13 cellular contexts compared by ENCODE assay signal in the genomic region with DNA sequence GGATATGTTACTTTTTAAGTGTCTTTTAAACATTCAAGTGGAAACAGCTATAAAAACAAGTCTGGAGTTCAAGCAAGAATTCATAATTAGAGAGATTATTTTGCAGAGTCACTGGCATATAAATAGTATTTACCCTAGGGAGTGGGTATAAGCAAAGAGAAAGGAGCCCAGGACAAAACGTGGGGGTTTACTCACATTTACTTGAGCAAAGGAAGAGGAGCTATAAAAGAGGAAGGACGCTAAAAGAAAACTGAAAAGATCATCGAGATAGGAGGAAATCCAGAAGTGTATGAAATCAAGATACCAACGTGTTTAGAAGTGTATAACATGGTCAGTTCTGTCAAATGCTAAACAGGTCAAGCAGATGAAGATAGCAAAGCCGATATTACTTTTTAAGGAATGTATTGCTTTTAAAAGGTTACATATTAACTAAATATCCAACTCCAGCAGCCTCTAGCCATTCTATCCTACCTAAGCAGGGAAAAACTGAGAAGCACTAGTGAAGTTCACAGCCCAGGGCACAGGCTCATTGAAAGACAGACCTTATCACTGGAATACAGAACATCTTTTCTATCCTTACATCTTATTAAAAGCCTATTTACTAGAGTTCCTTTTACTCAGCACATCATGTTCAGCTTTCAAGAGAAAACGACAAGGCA. TPM values are rescaled to one million over a fixed set of nuclear protein-coding genes. Genes with fewer than 3 reads are reported as not detected.
A peak's percentile ranks its signal among the peaks of the same experiment; 100 is the strongest.
DNase-seq lines count a peak whose midpoint lies in the region; ATAC-seq, FAIRE-seq and TF ChIP-seq lines count a peak whose summit lies in the region.
"Had no signal": no experiment of that assay in that cellular context is flagged by ENCODE, and none has a peak within 500 bp of the region (broad histone marks: within the 10 kb centered on the region; RNA-seq: fewer than 3 reads in every experiment).

No MANE protein-coding gene starts in this region.

- peaks cover 17 to 40% (median 34%) of the 10 kb centered on the region in 3 donors for H3K4me1 ChIP-seq in pancreas

- no peak for TF ChIP-seq POLR2A in NB4 (IDR thresholded peaks at IDR 0.05; ENCODE audit: extremely low read depth, insufficient read length)

- ATAC-seq in pancreas (peak; percentile 33 to 67 (median 53)), HG03571 (IDR thresholded peaks at IDR 0.05; ENCODE audit: unreplicated experiment) (no peak), GM21737 (IDR thresholded peaks at IDR 0.05; ENCODE audit: unreplicated experiment) (no peak)
- ATAC-seq: activated CD8-positive, alpha-beta T cell treated with anti-CD3 and anti-CD28 coated beads, Interleukin-2, amount 10 ng/mL, durations not matched to agents 7 days and 5 days had no signal

- intact Hi-C loops in pancreas (cut with DNase I): no loop called here

- FAIRE-seq in pancreas (lab: Jason Lieb, UNC): no peak

- CTCF ChIA-PET in activated CD4-positive, alpha-beta T cell treated with anti-CD3 and anti-CD28 coated beads, Interleukin-2, amount 10 ng/mL, durations not matched to agents 7 days and 5 days (lab: Charles Lee): interaction anchor here (1.0 kb wide), 1 partner anchor 16 kb away, joined by 3 read pairs; no protein-coding TSS in a partner anchor

- H3K4me3 Mint-ChIP-seq in chondrocyte (ENCODE audit: unreplicated experiment): no peak overlapping the region
- no peak overlapping the region for H3K4me3 Mint-ChIP-seq in activated CD4-positive, alpha-beta T cell treated with anti-CD3 and anti-CD28 coated beads, Interleukin-2, amount 10 ng/mL, durations not matched to agents 7 days and 5 days
- H3K4me3 Mint-ChIP-seq: activated CD8-positive, alpha-beta T cell treated with anti-CD3 and anti-CD28 coated beads, Interleukin-2, amount 10 ng/mL, durations not matched to agents 7 days and 5 days; CD8-positive, alpha-beta memory T cell; central memory CD8-positive, alpha-beta T cell had no signal

- H3K27me3 Mint-ChIP-seq in chondrocyte (ENCODE audit: low read depth): no peaks in the 10 kb centered on the region
- H3K27me3 Mint-ChIP-seq in activated CD4-positive, alpha-beta T cell treated with anti-CD3 and anti-CD28 coated beads, Interleukin-2, amount 10 ng/mL, durations not matched to agents 7 days and 5 days: no peaks in the 10 kb centered on the region
- H3K27me3 Mint-ChIP-seq: central memory CD8-positive, alpha-beta T cell had no signal

- H3K36me3 Mint-ChIP-seq in chondrocyte (ENCODE audit: low read depth): no peaks in the 10 kb centered on the region
- peaks cover 2% of the 10 kb centered on the region for H3K36me3 Mint-ChIP-seq in activated CD4-positive, alpha-beta T cell treated with anti-CD3 and anti-CD28 coated beads, Interleukin-2, amount 10 ng/mL, durations not matched to agents 7 days and 5 days (ENCODE audit: low read depth)
- H3K36me3 Mint-ChIP-seq: CD8-positive, alpha-beta memory T cell had no signal

- H3K27me3 ChIP-seq in pancreas: no peaks in the 10 kb centered on the region

- peaks cover 24% of the 10 kb centered on the region for H3K4me1 Mint-ChIP-seq in chondrocyte (ENCODE audit: low read depth)
- peaks cover 12% of the 10 kb centered on the region for H3K4me1 Mint-ChIP-seq in activated CD4-positive, alpha-beta T cell treated with anti-CD3 and anti-CD28 coated beads, Interleukin-2, amount 10 ng/mL, durations not matched to agents 7 days and 5 days
- H3K4me1 Mint-ChIP-seq: central memory CD8-positive, alpha-beta T cell had no signal

- WGBS in pancreas, 2 donors: 11% methylated on average over 6 of the region's 6 CpGs

- no peaks in the 10 kb centered on the region for H3K9me3 ChIP-seq in pancreas

- H3K27ac Mint-ChIP-seq in chondrocyte (ENCODE audit: unreplicated experiment): peak overlapping the region; percentile 76
- no peak overlapping the region for H3K27ac Mint-ChIP-seq in activated CD4-positive, alpha-beta T cell treated with anti-CD3 and anti-CD28 coated beads, Interleukin-2, amount 10 ng/mL, durations not matched to agents 7 days and 5 days
- H3K27ac Mint-ChIP-seq: activated CD8-positive, alpha-beta T cell treated with anti-CD3 and anti-CD28 coated beads, Interleukin-2, amount 10 ng/mL, durations not matched to agents 7 days and 5 days; CD8-positive, alpha-beta memory T cell had no signal

- no peaks in the 10 kb centered on the region for H3K9me3 Mint-ChIP-seq in chondrocyte (ENCODE audit: low read depth)
- peaks cover 2% of the 10 kb centered on the region for H3K9me3 Mint-ChIP-seq in activated CD4-positive, alpha-beta T cell treated with anti-CD3 and anti-CD28 coated beads, Interleukin-2, amount 10 ng/mL, durations not matched to agents 7 days and 5 days
- H3K9me3 Mint-ChIP-seq: CD8-positive, alpha-beta memory T cell; central memory CD8-positive, alpha-beta T cell had no signal

- peak; percentile 82 for DNase-seq in GF-D8 (lab: John Stamatoyannopoulos, UW)
- DNase-seq in NB4 (ENCODE audit: low read depth): peak; percentile 90
- DNase-seq in chondrocyte (ENCODE audit: low spot score): no peak
- DNase-seq in pancreas: no peak
- DNase-seq in activated CD4-positive, alpha-beta T cell treated with anti-CD3 and anti-CD28 coated beads, Interleukin-2, amount 10 ng/mL, durations not matched to agents 7 days and 5 days: no peak
- no peak for DNase-seq in NCI-H2029 (lab: John Stamatoyannopoulos, UW)
- DNase-seq: activated CD8-positive, alpha-beta T cell treated with anti-CD3 and anti-CD28 coated beads, Interleukin-2, amount 10 ng/mL, durations not matched to agents 7 days and 5 days; activated naive CD4-positive, alpha-beta T cell treated with Interleukin-2 at 50 U/mL for 16 hours; CD8-positive, alpha-beta memory T cell; NCI-H2171 had no signal

- H3K36me3 ChIP-seq in pancreas: no peaks in the 10 kb centered on the region

- POLR2A ChIA-PET in activated CD4-positive, alpha-beta T cell treated with anti-CD3 and anti-CD28 coated beads, Interleukin-2, amount 10 ng/mL, durations not matched to agents 7 days and 5 days (lab: Charles Lee): no interaction called here

- TF ChIP-seq CTCF in NB4 (IDR thresholded peaks at IDR 0.05; ENCODE audit: low read depth, low read length) (no peak), chondrocyte (IDR thresholded peaks at IDR 0.05) (no peak), pancreas (IDR thresholded peaks at IDR 0.05) (no peak)

- H3K4me3 ChIP-seq in NB4 (ENCODE audit: low read depth, low read length) (peak overlapping the region; percentile 47), pancreas (no peak overlapping the region)

- peak overlapping the region in 1 of 4 donors; percentile 6 for H3K27ac ChIP-seq in pancreas

RNA-seq across cellular contexts. Expression of a gene that starts 8.6 kb away (rescaled TPM):
- total RNA-seq in chondrocyte: 11.8 to 15.5 TPM (median 12.2 TPM) in 3 replicates
- total RNA-seq in pancreas: 10 to 100 TPM; 12.3 to 32.3 (median 17.4) TPM
- polyA plus RNA-seq in pancreas: 1 to 10 TPM; 6.2 to 9.1 TPM
- 1 to 10 TPM; 5.7 to 7.4 TPM for total RNA-seq in activated CD4-positive, alpha-beta T cell treated with anti-CD3 and anti-CD28 coated beads, Interleukin-2, amount 10 ng/mL, durations not matched to agents 7 days and 5 days

Comparison
In these comparisons a context has a peak if more than half of its experiments do, and no peak if none do; other contexts are left out.
1. DNase-seq: peak in GF-D8 (single experiment) and NB4 (single experiment); none in chondrocyte (single experiment), pancreas (0 of 6), activated CD4-positive, alpha-beta T cell treated with anti-CD3 and anti-CD28 coated beads, Interleukin-2, amount 10 ng/mL, durations not matched to agents 7 days and 5 days (single experiment) and NCI-H2029 (single experiment).
2. ATAC-seq: peak in pancreas (4 of 4); none in HG03571 (single experiment) and GM21737 (single experiment).